In the genomic region with DNA sequence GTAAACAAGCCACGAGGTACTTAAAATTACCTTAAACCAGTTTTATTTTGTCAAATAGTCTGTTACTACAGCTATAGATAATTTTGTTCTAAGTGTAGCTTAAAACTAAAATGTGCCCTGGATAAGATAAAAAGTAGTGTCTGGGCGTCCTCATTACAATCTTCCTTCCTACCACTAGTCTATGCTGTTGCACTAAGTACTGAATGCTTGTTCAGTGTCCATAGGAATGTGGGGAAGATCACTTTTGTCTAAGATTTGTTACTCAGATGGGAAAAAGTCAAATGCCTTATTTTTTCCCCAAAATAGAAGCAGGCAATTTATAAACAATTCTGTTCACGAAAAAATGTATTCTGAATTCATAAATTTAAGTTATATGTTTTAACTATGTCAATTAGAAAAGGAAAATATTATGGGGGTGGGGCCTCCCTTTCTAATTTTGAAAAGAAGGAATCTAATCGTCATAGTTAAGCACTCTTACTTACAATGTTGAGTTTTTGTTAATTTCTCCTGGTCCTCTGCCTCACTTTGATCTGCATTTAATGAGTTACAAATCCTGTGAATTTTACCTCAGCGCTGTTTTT, we compare ENCODE assay signal across 8 cellular contexts.
A peak's percentile ranks its signal among the peaks of the same experiment; 100 is the strongest.
DNase-seq lines count a peak whose midpoint lies in the region; ATAC-seq, FAIRE-seq and TF ChIP-seq lines count a peak whose summit lies in the region.

No MANE protein-coding gene starts in this region.

- no peaks in the 10 kb centered on the region for H3K23me2 ChIP-seq in H1 (ENCODE audit: low read depth, low read length)

- peak; percentile 81 for FAIRE-seq in H1 (lab: Jason Lieb, UNC)

- no peak overlapping the region for H4K8ac ChIP-seq in H1 (ENCODE audit: extremely low read depth, insufficient read depth, low read length)
- no peak overlapping the region for H4K8ac ChIP-seq in mesendoderm (ENCODE audit: low read depth, low read length)

- H3K4me2 ChIP-seq in PC-3 (ENCODE audit: low read length) (peak overlapping the region; percentile 25), H1 (ENCODE audit: insufficient read depth in 1 of 2, low read depth in 2 of 2, low read length in 2 of 2) (no peak overlapping the region), mesendoderm (ENCODE audit: low read length) (no peak overlapping the region)

- H3K4me3 ChIP-seq in PC-3 (ENCODE audit: low read length) (no peak overlapping the region), H1 (ENCODE audit: extremely low read depth in 1 of 4, insufficient read depth in 2 of 4, low read depth in 3 of 4, low read length in 4 of 4) (no peak overlapping the region), mesendoderm (ENCODE audit: low read length) (no peak overlapping the region)

- H3K56ac ChIP-seq in H1 (replicated peaks; ENCODE audit: insufficient read length, low read depth, low read length) (no peak overlapping the region), mesendoderm (ENCODE audit: low read length) (no peak overlapping the region)

- peak; percentile 12 for DNase-seq in NCI-H1436 (lab: John Stamatoyannopoulos, UW)
- DNase-seq in NCI-H1436 treated with DMSO at 0.1 percent for 48 hours (lab: John Stamatoyannopoulos, UW): no peak
- DNase-seq in HT1080 (ENCODE audit: low read depth): peak; percentile 53
- DNase-seq in PC-3: peak; percentile 82
- DNase-seq in H1 (ENCODE audit: low read depth in 1 of 2, low spot score in 2 of 2): no peak
- DNase-seq in mesendoderm: peak; percentile 58
- no peak for DNase-seq in stimulated activated CD8-positive, alpha-beta memory T cell treated with anti-CD3 and anti-CD28 coated beads, Interleukin-4, amount 100 ng/mL, for 48 hours

- H2BK20ac ChIP-seq in H1 (ENCODE audit: low read length): no peak overlapping the region

- CTCF ChIA-PET in PC-3 (lab: Charles Lee) (interaction anchor here (0.6 to 0.9 kb wide), 6 partner anchors 44 to 648 kb away, joined by 3 to 7 read pairs (median 4); no protein-coding TSS in a partner anchor), H1 (lab: Charles Lee; ENCODE audit: partially characterized antibody) (interaction anchor here (0.6 to 1.8 kb wide), 26 partner anchors 8 to 772 kb away, joined by 3 to 10 read pairs (median 3); no protein-coding TSS in a partner anchor)

- H3K9ac ChIP-seq in PC-3 (ENCODE audit: low read length) (no peak overlapping the region), H1 (replicated peaks in 1 of 4; ENCODE audit: extremely low read depth in 1 of 4, low read depth in 3 of 4, low read length in 3 of 4) (no peak overlapping the region), mesendoderm (ENCODE audit: low read length) (no peak overlapping the region)

- POLR2A ChIA-PET in PC-3 (lab: Charles Lee; ENCODE audit: unreplicated experiment) (no interaction called here), H1 (lab: Charles Lee; ENCODE audit: partially characterized antibody) (no interaction called here)

- no peaks in the 10 kb centered on the region for H4K20me1 ChIP-seq in PC-3 (ENCODE audit: low read length)
- H4K20me1 ChIP-seq in H1 (replicated peaks in 1 of 2; ENCODE audit: control insufficient read depth in 1 of 2, insufficient read depth in 2 of 2, low read length in 2 of 2): no peaks in the 10 kb centered on the region

- peaks cover 3% of the 10 kb centered on the region; the same call in 1 of the 2 replicates for H3K9me2 ChIP-seq in PC-3 (replicated peaks; ENCODE audit: low read length)

- no peak overlapping the region for H3K4ac ChIP-seq in H1 (replicated peaks; ENCODE audit: insufficient read length, low read depth, low read length)
- H3K4ac ChIP-seq in mesendoderm (ENCODE audit: low read depth, low read length): no peak overlapping the region

- H2BK120ac ChIP-seq in H1 (replicated peaks; ENCODE audit: low read depth, low read length): no peak overlapping the region
- no peak overlapping the region for H2BK120ac ChIP-seq in mesendoderm (ENCODE audit: low read depth, low read length)

- no peak overlapping the region for H2BK15ac ChIP-seq in H1 (ENCODE audit: low read length)
- H2BK15ac ChIP-seq in mesendoderm (replicated peaks; ENCODE audit: low read depth): no peak overlapping the region

- H3K27me3 ChIP-seq in PC-3 (ENCODE audit: low read length) (no peaks in the 10 kb centered on the region), H1 (replicated peaks in 1 of 4; ENCODE audit: control insufficient read depth in 3 of 4, extremely low read depth in 1 of 4, insufficient read depth in 3 of 4, low read length in 3 of 4) (no peaks in the 10 kb centered on the region), mesendoderm (ENCODE audit: insufficient read depth, low read length, poor library complexity) (no peaks in the 10 kb centered on the region)

- H3K23ac ChIP-seq in H1 (ENCODE audit: insufficient read length) (no peak overlapping the region), mesendoderm (ENCODE audit: low read length) (no peak overlapping the region)

- H3K14ac ChIP-seq in H1 (ENCODE audit: insufficient read length): no peak overlapping the region

- peak overlapping the region; percentile 45; the same call in 1 of the 2 replicates for H2AFZ ChIP-seq in PC-3 (ENCODE audit: low read length)
- no peak overlapping the region for H2AFZ ChIP-seq in H1 (ENCODE audit: low read length)

- H3K79me2 ChIP-seq in PC-3 (ENCODE audit: low read length) (no peaks in the 10 kb centered on the region), H1 (ENCODE audit: control insufficient read depth in 1 of 2, insufficient read depth in 2 of 2, low read length in 2 of 2) (no peaks in the 10 kb centered on the region), mesendoderm (ENCODE audit: control insufficient read depth, insufficient read depth, low read length) (no peaks in the 10 kb centered on the region)

- H3K79me1 ChIP-seq in H1 (ENCODE audit: low read depth, low read length) (no peaks in the 10 kb centered on the region), mesendoderm (ENCODE audit: low read length) (no peaks in the 10 kb centered on the region)

- H3K36me3 ChIP-seq in PC-3 (ENCODE audit: low read depth, low read length): no peaks in the 10 kb centered on the region
- no peaks in the 10 kb centered on the region for H3K36me3 ChIP-seq in H1 (ENCODE audit: control insufficient read depth in 2 of 4, insufficient read depth in 4 of 4, low read length in 3 of 4)
- no peaks in the 10 kb centered on the region for H3K36me3 ChIP-seq in mesendoderm (ENCODE audit: control insufficient read depth, insufficient read depth, low read length)

- TF ChIP-seq CTCF in PC-3 (conservative IDR thresholded peaks at IDR 0.05; ENCODE audit: low read depth, low read length): peak; percentile 93
- peak in 2 of 3 experiments; percentile 62 to 79; a peak in 3 of 4 replicates for TF ChIP-seq CTCF in H1 (IDR thresholded peaks at IDR 0.05; ENCODE audit: control extremely low read depth in 1 of 3, insufficient read depth in 1 of 3, low read depth in 1 of 3, low read length in 3 of 3)

- no peak overlapping the region for H2BK12ac ChIP-seq in H1 (ENCODE audit: low read depth, low read length)

- H3F3A ChIP-seq in PC-3 (ENCODE audit: low read length, unreplicated experiment): no peaks in the 10 kb centered on the region

- TF ChIP-seq EP300 in H1 (IDR thresholded peaks at IDR 0.05; ENCODE audit: borderline replicate concordance in 1 of 2, low read depth in 2 of 2, low read length in 2 of 2): no peak

- ATAC-seq in GM21529 (IDR thresholded peaks at IDR 0.05; ENCODE audit: unreplicated experiment) (peak; percentile 71), PC-3 (peak; percentile 91)

- H3K18ac ChIP-seq in H1 (ENCODE audit: extremely low read depth, low read length) (no peak overlapping the region), mesendoderm (ENCODE audit: low read length) (no peak overlapping the region)

- TF ChIP-seq POLR2A in H1 (IDR thresholded peaks at IDR 0.05; ENCODE audit: control extremely low read depth in 1 of 2, low read depth in 2 of 2, low read length in 2 of 2): no peak

- BruUV-seq in PC-3 (replicated peaks; lab: Mats Ljungman, UMichigan): no TSS peak

- peak; percentile 95 to 98 for TF ChIP-seq RAD21 in H1 (IDR thresholded peaks at IDR 0.05 in 1 of 2, conservative IDR thresholded peaks at IDR 0.05 in 1 of 2; ENCODE audit: low read depth in 2 of 2, low read length in 2 of 2)

- no peak overlapping the region for H4K91ac ChIP-seq in H1 (replicated peaks; ENCODE audit: insufficient read length, low read length)

- H3K27ac ChIP-seq in PC-3 (ENCODE audit: low read length) (no peak overlapping the region), H1 (ENCODE audit: low read depth, low read length) (no peak overlapping the region), mesendoderm (ENCODE audit: low read depth, low read length) (no peak overlapping the region)

- H3K9me3 ChIP-seq in PC-3 (ENCODE audit: low read length) (no peaks in the 10 kb centered on the region), H1 (ENCODE audit: insufficient read depth in 2 of 2, low read depth in 1 of 2, low read length in 1 of 2) (no peaks in the 10 kb centered on the region)

- H4K5ac ChIP-seq in H1 (ENCODE audit: insufficient read length, low read depth, low read length) (no peak overlapping the region), mesendoderm (ENCODE audit: low read length) (no peak overlapping the region)

- no peak overlapping the region for H2BK5ac ChIP-seq in H1 (ENCODE audit: low read depth, low read length)
- H2BK5ac ChIP-seq in mesendoderm (ENCODE audit: low read length): no peak overlapping the region

- intact Hi-C loops in PC-3 (cut with micrococcal nuclease): loop anchor here (1.0 to 10.0 kb wide), 10 partner anchors 23 to 775 kb away; partner anchors contain the start of gene VRK2

- H2AK5ac ChIP-seq in H1 (ENCODE audit: low read depth, low read length): no peak overlapping the region
- no peak overlapping the region for H2AK5ac ChIP-seq in mesendoderm (ENCODE audit: low read length)

- peaks cover 28% of the 10 kb centered on the region for H3K4me1 ChIP-seq in PC-3 (ENCODE audit: insufficient read depth, low read length)
- H3K4me1 ChIP-seq in H1 (replicated peaks in 1 of 4; ENCODE audit: control insufficient read depth in 3 of 4, insufficient read depth in 4 of 4, low read length in 3 of 4): peaks cover 0 to 7% (median 3%) of the 10 kb centered on the region in 4 experiments; a peak in 1 of 7 replicates
- no peaks in the 10 kb centered on the region for H3K4me1 ChIP-seq in mesendoderm (ENCODE audit: control insufficient read depth, low read depth, low read length)

- whole genome bisulfite sequencing in H1 (ENCODE audit: extremely low coverage in 1 of 2, insufficient coverage in 1 of 2, insufficient read length in 1 of 2, insufficient replicate concordance in 2 of 2, low coverage in 1 of 2, low lambda C conversion rate in 2 of 2, missing lambda C conversion rate in 1 of 2), 2 experiments: 47% methylated on average over 5 of the region's 5 CpGs; no CpG with 5 or more reads in 1 of the 2 experiments
- WGBS in mesendoderm (ENCODE audit: extremely low coverage, insufficient coverage, low lambda C conversion rate): no CpG with 5 or more reads among the region's 5 CpGs

TF ChIP-seq in H1, 55 proteins besides CTCF, POLR2A, EP300 and RAD21 (continues in another document):
- TF ChIP-seq KDM5A (IDR thresholded peaks at IDR 0.05; ENCODE audit: low read length): no peak
- no peak for TF ChIP-seq SIRT6 (IDR thresholded peaks at IDR 0.05; ENCODE audit: low read length)
- TF ChIP-seq TAF7 (optimal IDR thresholded peaks at IDR 0.05; ENCODE audit: borderline replicate concordance, low read depth, low read length): no peak
- TF ChIP-seq CBX8 (IDR thresholded peaks at IDR 0.05; ENCODE audit: borderline replicate concordance, low read depth, low read length): no peak
- TF ChIP-seq TEAD4 (IDR thresholded peaks at IDR 0.05; ENCODE audit: low read depth, low read length): 0 out of 2 replicates have a peak, but pooled peaks have one; percentile 65

Comparison
In these comparisons a context has a peak if more than half of its experiments do, and no peak if none do; other contexts are left out.
1. DNase-seq: peak in NCI-H1436 (single experiment), HT1080 (single experiment), PC-3 (single experiment) and mesendoderm (single experiment); none in NCI-H1436 treated with DMSO at 0.1 percent for 48 hours (single experiment), H1 (0 of 2) and stimulated activated CD8-positive, alpha-beta memory T cell treated with anti-CD3 and anti-CD28 coated beads, Interleukin-4, amount 100 ng/mL, for 48 hours (single experiment).